17 cellular contexts compared by ENCODE assay signal in the genomic region with DNA sequence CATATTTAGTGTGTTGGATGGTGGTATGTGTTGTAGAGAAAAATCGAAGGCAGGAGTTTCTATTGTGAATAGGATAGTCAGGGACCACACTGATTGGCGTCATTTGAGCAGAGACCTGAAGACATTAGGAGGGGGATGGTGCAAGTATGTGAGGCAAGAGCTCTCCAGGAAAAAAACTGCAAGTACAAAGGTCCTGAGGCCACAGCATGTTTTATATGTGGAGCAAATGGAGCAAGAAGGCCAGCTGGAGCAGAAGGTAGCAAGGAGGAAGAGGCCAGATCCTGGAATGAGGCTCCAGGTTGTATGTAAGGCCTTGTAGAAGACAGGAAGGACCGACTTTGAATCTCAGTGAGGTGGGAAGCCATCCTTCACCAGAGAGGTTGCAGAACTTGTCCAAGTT. TPM values are rescaled to one million over a fixed set of nuclear protein-coding genes. Genes with fewer than 3 reads are reported as not detected.
DNase-seq lines count a peak whose midpoint lies in the region; ATAC-seq and TF ChIP-seq lines count a peak whose summit lies in the region.
"Had no signal": no experiment of that assay in that cellular context is flagged by ENCODE, and none has a peak within 500 bp of the region (broad histone marks: within the 10 kb centered on the region; RNA-seq: fewer than 3 reads in every experiment).

No MANE protein-coding gene starts in this region.

- no peak overlapping the region for H2BK5ac ChIP-seq in H9 (ENCODE audit: insufficient read length, low read length)

- no peak overlapping the region for H4K5ac ChIP-seq in H9 (ENCODE audit: insufficient read length, low read depth, low read length)

- H3K4me2 ChIP-seq in H9 (ENCODE audit: insufficient read depth, insufficient read length, low read length): no peak overlapping the region
- no peak overlapping the region for H3K4me2 ChIP-seq in parathyroid adenoma (ENCODE audit: low read length)

- ATAC-seq in CD4-positive, CD25-positive, alpha-beta regulatory T cell (ENCODE audit: low read depth in 2 of 2): no peak
- no peak for ATAC-seq in HG02798 (IDR thresholded peaks at IDR 0.05; ENCODE audit: poor library complexity, unreplicated experiment)
- ATAC-seq in lower lobe of right lung: no peak
- ATAC-seq: stimulated activated naive CD8-positive, alpha-beta T cell treated with anti-CD3 and anti-CD28 coated beads, Interleukin-15, Interleukin-2, amounts not matched to agents 100 U/mL and 50 U/mL, for 24 hours had no signal

- H3K9me3 ChIP-seq in CD4-positive, CD25-positive, alpha-beta regulatory T cell (ENCODE audit: control insufficient read depth in 2 of 2, low read length in 2 of 2): no peaks in the 10 kb centered on the region
- H3K9me3 ChIP-seq in H9 (ENCODE audit: control insufficient read depth, low read depth, low read length): no peaks in the 10 kb centered on the region
- H3K9me3 ChIP-seq in parathyroid adenoma (ENCODE audit: control insufficient read depth, low read length): no peaks in the 10 kb centered on the region
- H3K9me3 ChIP-seq in lower lobe of right lung: no peaks in the 10 kb centered on the region
- H3K9me3 ChIP-seq in testis: no peaks in the 10 kb centered on the region

- intact Hi-C loops in lower lobe of right lung (cut with DNase I): no loop called here
- intact Hi-C loops in testis (cut with DNase I; ENCODE audit: low total_unique reads): no loop called here

- no peaks in the 10 kb centered on the region for H3K27me3 Mint-ChIP-seq in CD4-positive, CD25-positive, alpha-beta regulatory T cell
- no peaks in the 10 kb centered on the region for H3K27me3 Mint-ChIP-seq in H9 (ENCODE audit: low read depth)

- H3K36me3 ChIP-seq in CD4-positive, CD25-positive, alpha-beta regulatory T cell (ENCODE audit: control insufficient read depth, insufficient read depth, low read length): peaks cover 26% of the 10 kb centered on the region
- H3K36me3 ChIP-seq in parathyroid adenoma (ENCODE audit: control insufficient read depth, insufficient read depth, low read length): no peaks in the 10 kb centered on the region
- peaks cover 47% of the 10 kb centered on the region for H3K36me3 ChIP-seq in lower lobe of right lung
- no peaks in the 10 kb centered on the region for H3K36me3 ChIP-seq in testis (ENCODE audit: low read depth, missing control alignments)

- H3K4me3 Mint-ChIP-seq in CD4-positive, CD25-positive, alpha-beta regulatory T cell: peak overlapping the region in 1 of 4 donors; percentile 83
- no peak overlapping the region for H3K4me3 Mint-ChIP-seq in H9

- no peak overlapping the region for H4K8ac ChIP-seq in H9 (replicated peaks; ENCODE audit: insufficient read length, low read depth, low read length)

- H3K4me1 Mint-ChIP-seq in CD4-positive, CD25-positive, alpha-beta regulatory T cell: peaks cover 4 to 37% (median 18%) of the 10 kb centered on the region in 4 donors
- peaks cover 29 to 36% of the 10 kb centered on the region in 2 experiments for H3K4me1 Mint-ChIP-seq in H9

- H2AK5ac ChIP-seq in H9 (ENCODE audit: insufficient read length, low read length): no peak overlapping the region

- peaks cover 13% of the 10 kb centered on the region for H3K36me3 Mint-ChIP-seq in CD4-positive, CD25-positive, alpha-beta regulatory T cell
- H3K36me3 Mint-ChIP-seq in H9 (ENCODE audit: insufficient read depth in 1 of 3, low read depth in 3 of 3): peaks cover 24 to 43% (median 29%) of the 10 kb centered on the region in 3 experiments

- H3K9me3 Mint-ChIP-seq in CD4-positive, CD25-positive, alpha-beta regulatory T cell: peaks cover 0 to 3% (median 0%) of the 10 kb centered on the region in 7 donors
- no peaks in the 10 kb centered on the region for H3K9me3 Mint-ChIP-seq in H9

- H3K79me1 ChIP-seq in H9 (ENCODE audit: insufficient read depth, low read depth, low read length, poor library complexity, severe bottlenecking): no peaks in the 10 kb centered on the region

- no peak overlapping the region for H3K56ac ChIP-seq in H9 (ENCODE audit: insufficient read length, low read depth, low read length)

- no peak overlapping the region for H2BK120ac ChIP-seq in H9 (ENCODE audit: low read depth, low read length, poor library complexity, severe bottlenecking)

- no peaks in the 10 kb centered on the region for H3K27me3 ChIP-seq in CD4-positive, CD25-positive, alpha-beta regulatory T cell (ENCODE audit: control insufficient read depth, insufficient read depth, low read length)
- H3K27me3 ChIP-seq in H9 (ENCODE audit: insufficient read depth, low read length) (no peaks in the 10 kb centered on the region; the same call in 1 of the 2 replicates), parathyroid adenoma (ENCODE audit: control insufficient read depth, insufficient read depth, low read length) (no peaks in the 10 kb centered on the region), lower lobe of right lung (ENCODE audit: low read depth) (no peaks in the 10 kb centered on the region), testis (no peaks in the 10 kb centered on the region)

- H3K9ac ChIP-seq in H9 (ENCODE audit: extremely low read depth, insufficient read length, low read length) (no peak overlapping the region), parathyroid adenoma (no peak overlapping the region)

- H3T11ph ChIP-seq in H9 (ENCODE audit: low read length): no peak overlapping the region

- peaks cover 10% of the 10 kb centered on the region for H3K4me1 ChIP-seq in CD4-positive, CD25-positive, alpha-beta regulatory T cell (ENCODE audit: control insufficient read depth, insufficient read depth, low read length, poor library complexity, severe bottlenecking)
- H3K4me1 ChIP-seq in H9 (ENCODE audit: insufficient read depth, low read length) (peaks cover 9% of the 10 kb centered on the region; the same call in 1 of the 2 replicates), parathyroid adenoma (peaks cover 49% of the 10 kb centered on the region), lower lobe of right lung (peaks cover 58% of the 10 kb centered on the region), testis (peaks cover 37% of the 10 kb centered on the region)

- WGBS in H9 (ENCODE audit: extremely low coverage, insufficient read length, low lambda C conversion rate): 100% methylated on average over 1 of the region's 3 CpGs
- 81 to 86% methylated on average over 3 of the region's 3 CpGs for WGBS in testis, 2 donors

- H2AFZ ChIP-seq in H9 (ENCODE audit: low read length) (no peak overlapping the region), parathyroid adenoma (no peak overlapping the region)

- H3K4ac ChIP-seq in H9 (ENCODE audit: low read depth, low read length): no peak overlapping the region

- H3K27ac ChIP-seq in CD4-positive, CD25-positive, alpha-beta regulatory T cell (ENCODE audit: insufficient read depth, low read length, poor library complexity, severe bottlenecking): no peak overlapping the region
- H3K27ac ChIP-seq in H9 (ENCODE audit: insufficient read length, low read depth, low read length) (no peak overlapping the region), caudate nucleus (ENCODE audit: low read depth, low read length) (peak overlapping the region; percentile 98), parathyroid adenoma (peak overlapping the region; percentile 98), lower lobe of right lung (no peak overlapping the region), testis (no peak overlapping the region)

- no peaks in the 10 kb centered on the region for H3K23me2 ChIP-seq in H9 (ENCODE audit: insufficient read length, low read depth, low read length, poor library complexity, severe bottlenecking)

- peak overlapping the region in 2 of 3 donors; percentile 40 to 60 for H3K27ac Mint-ChIP-seq in CD4-positive, CD25-positive, alpha-beta regulatory T cell
- H3K27ac Mint-ChIP-seq in H9: peak overlapping the region in 2 of 3 experiments; percentile 16 to 59; a peak in 3 of 7 replicates

- no peak overlapping the region for H3K14ac ChIP-seq in H9 (ENCODE audit: insufficient read depth, low read length)

- no peak overlapping the region for H3K4me3 ChIP-seq in CD4-positive, CD25-positive, alpha-beta regulatory T cell (ENCODE audit: low read depth, low read length)
- no peak overlapping the region for H3K4me3 ChIP-seq in parathyroid adenoma (ENCODE audit: low read depth, low read length)
- H3K4me3 ChIP-seq in lower lobe of right lung: no peak overlapping the region
- H3K4me3 ChIP-seq in testis: no peak overlapping the region

- no peak overlapping the region for H3K18ac ChIP-seq in H9 (ENCODE audit: insufficient read length, low read depth, low read length)

- no peak overlapping the region for H2BK12ac ChIP-seq in H9 (ENCODE audit: insufficient read length, low read depth, low read length)

- H3K79me2 ChIP-seq in H9 (ENCODE audit: insufficient read depth, low read length) (no peaks in the 10 kb centered on the region), parathyroid adenoma (no peaks in the 10 kb centered on the region)

- H4K91ac ChIP-seq in H9 (ENCODE audit: insufficient read length, low read depth, low read length): no peak overlapping the region

- DNase-seq in CD4-positive, CD25-positive, alpha-beta regulatory T cell: no peak
- DNase-seq in H9: no peak
- DNase-seq in caudate nucleus (lab: John Stamatoyannopoulos, UW): no peak
- no peak for DNase-seq in globus pallidus (ENCODE audit: low spot score)
- no peak for DNase-seq in lower lobe of right lung
- DNase-seq in testis: no peak
- DNase-seq: activated effector memory CD4-positive, alpha-beta T cell treated with Interleukin-2 at 50 U/mL for 16 hours; cortex of kidney; erythroblast; MM.1S; NCI-H187 treated with DMSO at 0.1 percent for 48 hours; retina; stimulated activated CD4-positive, alpha-beta T cell treated with anti-CD3 and anti-CD28 coated beads, Interleukin-15, amount 100 ng/mL, for 24 hours; stimulated activated naive CD8-positive, alpha-beta T cell treated with anti-CD3 and anti-CD28 coated beads, Interleukin-15, Interleukin-2, amounts not matched to agents 100 U/mL and 50 U/mL, for 24 hours; T-helper 2 cell had no signal

- no peak overlapping the region for H2BK15ac ChIP-seq in H9 (ENCODE audit: low read depth, low read length)

- no peaks in the 10 kb centered on the region for H4K20me1 ChIP-seq in H9 (ENCODE audit: control insufficient read depth, insufficient read depth, insufficient read length)

- TF ChIP-seq POLR2A in testis (IDR thresholded peaks at IDR 0.05): no peak

- TF ChIP-seq CTCF in H9 (conservative IDR thresholded peaks at IDR 0.05): no peak
- no peak for TF ChIP-seq CTCF in parathyroid adenoma (IDR thresholded peaks at IDR 0.05)
- TF ChIP-seq CTCF in lower lobe of right lung (IDR thresholded peaks at IDR 0.05): no peak
- no peak for TF ChIP-seq CTCF in testis (IDR thresholded peaks at IDR 0.05)

- H2BK20ac ChIP-seq in H9 (ENCODE audit: low read depth, low read length, poor library complexity, severe bottlenecking): no peak overlapping the region

- H3K23ac ChIP-seq in H9 (ENCODE audit: insufficient read length, low read depth, low read length): no peak overlapping the region

RNA-seq across cellular contexts. Expression of a gene that starts 14.2 kb away (rescaled TPM):
- total RNA-seq in CD4-positive, CD25-positive, alpha-beta regulatory T cell: 25.2 TPM
- 1 to 10 TPM; 1.1 to 2.4 (median 1.7) TPM for polyA plus RNA-seq in CD4-positive, CD25-positive, alpha-beta regulatory T cell
- 33.3 and 33.8 TPM in 2 replicates for total RNA-seq in H9 (2021)
- 32.2 TPM for total RNA-seq in lower lobe of right lung
- 10 to 100 TPM; 25.2 to 38.0 TPM for total RNA-seq in testis
- 30.8 TPM for polyA plus RNA-seq in testis (ENCODE audit: insufficient read depth, low read depth, low replicate concordance)

RNA-seq across cellular contexts. Expression of a gene that starts 42.7 kb away (rescaled TPM):
- 390 TPM for total RNA-seq in CD4-positive, CD25-positive, alpha-beta regulatory T cell
- 100 to 1,000 TPM; 267 to 354 (median 308) TPM for polyA plus RNA-seq in CD4-positive, CD25-positive, alpha-beta regulatory T cell
- total RNA-seq in H9 (2021) (736 and 739 TPM in 2 replicates), lower lobe of right lung (385 TPM), testis (100 to 1,000 TPM; 185 to 316 TPM)
- polyA plus RNA-seq in testis (ENCODE audit: insufficient read depth, low read depth, low replicate concordance): 295 TPM

RNA-seq across cellular contexts. Expression of a gene that starts 47.8 kb away (rescaled TPM):
- total RNA-seq in CD4-positive, CD25-positive, alpha-beta regulatory T cell: 18.8 TPM
- 10 to 100 TPM; 15.4 to 21.4 (median 19.8) TPM for polyA plus RNA-seq in CD4-positive, CD25-positive, alpha-beta regulatory T cell
- 14.4 and 15.3 TPM in 2 replicates for total RNA-seq in H9 (2021)
- total RNA-seq in lower lobe of right lung: 18.3 TPM
- total RNA-seq in testis: 100 to 1,000 TPM; 117 to 138 TPM
- 61.5 TPM for polyA plus RNA-seq in testis (ENCODE audit: insufficient read depth, low read depth, low replicate concordance)

Comparison
In these comparisons a context has a peak if more than half of its experiments do, and no peak if none do; other contexts are left out.
1. H3K27ac ChIP-seq: peak in caudate nucleus (single experiment) and parathyroid adenoma (single experiment); none in CD4-positive, CD25-positive, alpha-beta regulatory T cell (single experiment), H9 (single experiment), lower lobe of right lung (single experiment) and testis (0 of 2).